In genomic region chr1:203309115-203309429, GRCh38 we compare ENCODE assay signal across 11 cellular contexts. TPM values are rescaled to one million over a fixed set of nuclear protein-coding genes. Genes with fewer than 3 reads are reported as not detected.
DNase-seq lines count a peak whose midpoint lies in the region; ATAC-seq, FAIRE-seq and TF ChIP-seq lines count a peak whose summit lies in the region.
"Had no signal": no experiment of that assay in that cellular context is flagged by ENCODE, and none has a peak within 500 bp of the region (broad histone marks: within the 10 kb centered on the region; RNA-seq: fewer than 3 reads in every experiment).

No MANE protein-coding gene starts in this region.

- intact Hi-C loops in mammary epithelial cell (cut with micrococcal nuclease), result no loop called here

- H3K27ac ChIP-seq in A549 (no peak overlapping the region), mammary epithelial cell (ENCODE audit: insufficient read depth, low read depth, low read length) (no peak overlapping the region)
- H3K27ac ChIP-seq: SJSA1 had no signal

- no TSS peak for BruUV-seq in mammary epithelial cell (replicated peaks; lab: Mats Ljungman, UMichigan)

- no peaks in the 10 kb centered on the region for H3K27me3 ChIP-seq in mammary epithelial cell (ENCODE audit: insufficient read depth, low read length)
- H3K27me3 ChIP-seq: SJSA1 had no signal

- TF ChIP-seq CTCF in A549 (IDR thresholded peaks at IDR 0.05), result no peak
- no peak for TF ChIP-seq CTCF in HFF-Myc (IDR thresholded peaks at IDR 0.05; ENCODE audit: low read depth, low read length, missing control alignments)
- no peak for TF ChIP-seq CTCF in mammary epithelial cell (conservative IDR thresholded peaks at IDR 0.05 in 1 of 2, IDR thresholded peaks at IDR 0.05 in 1 of 2; ENCODE audit: extremely low read depth in 1 of 2, insufficient read depth in 1 of 2, low read depth in 1 of 2, low read length in 2 of 2)
- TF ChIP-seq CTCF in nephron (IDR thresholded peaks at IDR 0.05; ENCODE audit: unreplicated experiment in 3 of 3), result no peak

- ATAC-seq in A549 (no peak), HG03571 (IDR thresholded peaks at IDR 0.05; ENCODE audit: unreplicated experiment) (no peak), HG03520 (IDR thresholded peaks at IDR 0.05; ENCODE audit: unreplicated experiment) (no peak)

- DNase-seq in A549 (ENCODE audit: low read depth in 1 of 2, low spot score in 1 of 2) (no peak), HFF-Myc (ENCODE audit: extremely low read depth, low read depth) (no peak), mammary epithelial cell (no peak), NCI-H1417 treated with DMSO at 0.1 percent for 48 hours (lab: John Stamatoyannopoulos, UW) (no peak), GDM1 (lab: John Stamatoyannopoulos, UW) (no peak)
- DNase-seq: amniotic stem cell, NCI-H1105 had no signal

- H3K9me3 ChIP-seq in A549 (no peaks in the 10 kb centered on the region), mammary epithelial cell (replicated peaks; ENCODE audit: insufficient read depth, low read length) (no peaks in the 10 kb centered on the region)
- H3K9me3 ChIP-seq: SJSA1 had no signal

- in situ Hi-C loops in mammary epithelial cell (cut with MboI; ENCODE audit: low sequenced_read_pairs in 2 of 2), result no loop called here

- peaks cover 24% of the 10 kb centered on the region for H3K4me1 ChIP-seq in A549
- peaks cover 29% of the 10 kb centered on the region for H3K4me1 ChIP-seq in mammary epithelial cell (ENCODE audit: insufficient read depth, low read length)

- H3K36me3 Mint-ChIP-seq in nephron (ENCODE audit: low read depth), result peaks cover 28% of the 10 kb centered on the region

- no peaks in the 10 kb centered on the region for H3K9me3 Mint-ChIP-seq in nephron

- TF ChIP-seq RAD21 in A549 (conservative IDR thresholded peaks at IDR 0.05 in 1 of 2, IDR thresholded peaks at IDR 0.05 in 1 of 2), result no peak

- H2AFZ ChIP-seq in mammary epithelial cell (ENCODE audit: low read depth, low read length), result no peak overlapping the region

- peak overlapping the region; percentile 77 to 87 (median 82) for H3K27ac Mint-ChIP-seq in nephron

- TF ChIP-seq EP300 in A549 (IDR thresholded peaks at IDR 0.05), result no peak

- no peak for FAIRE-seq in A549 (lab: Jason Lieb, UNC)

- H3K4me3 ChIP-seq in A549, result no peak overlapping the region
- H3K4me3 ChIP-seq in HFF-Myc (replicated peaks; ENCODE audit: low read depth, low read length), result peak overlapping the region; percentile 78; the same call in 1 of the 2 replicates
- peak overlapping the region in 1 of 3 experiments; percentile 94 for H3K4me3 ChIP-seq in mammary epithelial cell (replicated peaks in 1 of 3; ENCODE audit: insufficient read depth in 1 of 3, low read depth in 2 of 3, low read length in 3 of 3)
- H3K4me3 ChIP-seq: SJSA1 had no signal

- H3K79me2 ChIP-seq in mammary epithelial cell (ENCODE audit: insufficient read depth, low read length), result peaks cover 52% of the 10 kb centered on the region

- TF ChIP-seq POLR2A in A549 (IDR thresholded peaks at IDR 0.05; ENCODE audit: low read length), result no peak

- H3K4me1 Mint-ChIP-seq in nephron, result peaks cover 45% of the 10 kb centered on the region

- H3K36me3 ChIP-seq in mammary epithelial cell (ENCODE audit: insufficient read depth, low read length), result peaks cover 13% of the 10 kb centered on the region
- H3K36me3 ChIP-seq: SJSA1 had no signal

- dilution Hi-C loops in mammary epithelial cell (cut with HindIII; ENCODE audit: low sequenced_read_pairs), result no loop called here

- no peak overlapping the region for H3K9ac ChIP-seq in mammary epithelial cell (ENCODE audit: insufficient read depth, low read length)

- POLR2A ChIA-PET in A549 (lab: Yijun Ruan, JAX), result interaction anchor here (1.0 kb wide), 1 partner anchor 10 kb away, joined by 3 read pairs; no protein-coding TSS in a partner anchor

- no peaks in the 10 kb centered on the region for H3K27me3 Mint-ChIP-seq in nephron (ENCODE audit: low read depth)

- CTCF ChIA-PET in A549 (lab: Yijun Ruan, JAX), result interaction anchor here (0.9 to 5.8 kb wide), 7 partner anchors 11 to 39 kb away, joined by 3 to 75 read pairs (median 6); no protein-coding TSS in a partner anchor
- CTCF ChIA-PET in mammary epithelial cell (lab: Charles Lee; ENCODE audit: low non-redundant PET), result no interaction called here

- no peaks in the 10 kb centered on the region for H4K20me1 ChIP-seq in mammary epithelial cell (ENCODE audit: insufficient read depth, low read length)

- H3K4me2 ChIP-seq in A549, result 0 out of 3 replicates have a peak overlapping the region, but pooled peaks have one; percentile 7
- peak overlapping the region; percentile 99 for H3K4me2 ChIP-seq in mammary epithelial cell (ENCODE audit: insufficient read depth, low read depth, low read length)

- peak overlapping the region; percentile 80 to 92 (median 90) for H3K4me3 Mint-ChIP-seq in nephron

TF ChIP-seq in A549, 52 proteins besides CTCF, POLR2A, EP300 and RAD21:
- no peak for TF ChIP-seq MYC (IDR thresholded peaks at IDR 0.05; ENCODE audit: borderline replicate concordance, low read length)
- TF ChIP-seq, protein P1, sequence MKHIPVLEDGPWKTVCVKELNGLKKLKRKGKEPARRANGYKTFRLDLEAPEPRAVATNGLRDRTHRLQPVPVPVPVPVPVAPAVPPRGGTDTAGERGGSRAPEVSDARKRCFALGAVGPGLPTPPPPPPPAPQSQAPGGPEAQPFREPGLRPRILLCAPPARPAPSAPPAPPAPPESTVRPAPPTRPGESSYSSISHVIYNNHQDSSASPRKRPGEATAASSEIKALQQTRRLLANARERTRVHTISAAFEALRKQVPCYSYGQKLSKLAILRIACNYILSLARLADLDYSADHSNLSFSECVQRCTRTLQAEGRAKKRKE (CRISPR knock-in tag; IDR thresholded peaks at IDR 0.05; ENCODE audit: low read depth), result no peak

RNA-seq across cellular contexts. Expression of gene BTG2, which starts 3.8 kb away (rescaled TPM):
- polyA plus RNA-seq in A549 (2011; rRNA removed) (16.0 and 16.4 TPM in 2 replicates), A549 (2017; fragmentation: RNase III; extraction: RNeasy Plus Mini Kit Qiagen cat#74134 plus additional on column Dnase treatment) (7.2 to 9.2 TPM (median 8.0 TPM) in 3 replicates), mammary epithelial cell (47.2 TPM)
- polyA plus RNA-seq in A549 (2012; cell fraction: cytosol; rRNA removed), result 3.9 and 5.7 TPM in 2 replicates
- 5.7 and 5.8 TPM in 2 replicates for polyA plus RNA-seq in A549 (2012; cell fraction: nucleus; rRNA removed)
- 14.9 and 16.4 TPM in 2 replicates for polyA minus RNA-seq in A549 (2011; rRNA and poly(A)+ RNA removed)
- total RNA-seq in mammary epithelial cell, result 100 to 1,000 TPM in 1 of 2 donors, 10 to 100 TPM in 1; 74.8 to 107 TPM
- polyA minus RNA-seq in mammary epithelial cell, result 57.2 TPM

RNA-seq across cellular contexts. Expression of gene FMOD, which starts 41.9 kb away (rescaled TPM):
- polyA plus RNA-seq in A549 (2011; rRNA removed) (0.03 and 0.04 TPM in 2 replicates), A549 (2017; fragmentation: RNase III; extraction: RNeasy Plus Mini Kit Qiagen cat#74134 plus additional on column Dnase treatment) (not detected in 3 replicates), mammary epithelial cell (not detected)
- polyA plus RNA-seq in A549 (2012; cell fraction: cytosol; rRNA removed), result 0.01 TPM in 2 replicates
- 0.02 TPM in 1 of 2 replicates, not detected in the other for polyA plus RNA-seq in A549 (2012; cell fraction: nucleus; rRNA removed)
- not detected in 2 replicates for polyA minus RNA-seq in A549 (2011; rRNA and poly(A)+ RNA removed)
- total RNA-seq in mammary epithelial cell, result 1 to 10 TPM in 1 of 2 donors, not detected in 1; 1.5 TPM
- not detected for polyA minus RNA-seq in mammary epithelial cell
